2 cellular contexts compared by ENCODE assay signal in genomic region chr15:82535566-82536408, GRCh38.
TF ChIP-seq lines count a peak whose summit lies in the region.

No MANE protein-coding gene starts in this region.

TF ChIP-seq in A549, 52 proteins besides CTCF, POLR2A, EP300 and RAD21 (continued from another document):
- 0 out of 3 replicates have a peak, but pooled peaks have one; percentile 32 for TF ChIP-seq BCL3 (IDR thresholded peaks at IDR 0.05)
- TF ChIP-seq MYC (IDR thresholded peaks at IDR 0.05; ENCODE audit: borderline replicate concordance, low read length): no peak
- peak; percentile 40; the same call in 1 of the 2 replicates for TF ChIP-seq HMGXB4 (CRISPR knock-in tag; IDR thresholded peaks at IDR 0.05; ENCODE audit: borderline replicate concordance)
- peak in 1 of 2 experiments; percentile 54; a peak in 2 of 5 replicates for TF ChIP-seq JUN (IDR thresholded peaks at IDR 0.05)

TF ChIP-seq in SK-N-SH, 30 proteins besides CTCF, POLR2A, EP300 and RAD21 (continued from another document):
- TF ChIP-seq REST (IDR thresholded peaks at IDR 0.05; ENCODE audit: low read depth, low read length) (no peak), POLR2AphosphoS5 (IDR thresholded peaks at IDR 0.05; ENCODE audit: low read depth, low read length) (peak; percentile 63), SIN3A (IDR thresholded peaks at IDR 0.05; ENCODE audit: borderline replicate concordance, low read depth, low read length) (peak; percentile 29; the same call in 1 of the 2 replicates)
